Comparison of ENCODE assay signal across 6 cellular contexts in the genomic region with DNA sequence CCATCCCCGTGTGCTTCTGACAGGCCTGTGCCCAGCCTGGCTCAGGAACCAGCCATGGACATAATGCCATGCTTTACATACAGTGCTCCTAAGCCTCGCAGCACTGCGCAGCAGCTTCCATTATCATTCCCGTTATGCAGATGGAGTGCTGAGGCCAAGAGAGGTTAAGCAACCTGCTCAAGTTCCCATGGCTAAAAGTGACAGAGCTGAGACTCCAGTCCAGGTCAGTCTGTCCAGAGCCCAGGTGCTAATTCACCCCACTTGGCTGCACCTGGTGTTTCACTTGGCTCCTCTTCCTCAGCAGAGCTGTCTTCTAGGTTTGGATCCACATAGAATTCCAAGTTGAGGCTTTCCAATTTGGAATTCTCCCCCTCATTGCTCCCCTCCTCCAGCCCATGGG. TPM values are rescaled to one million over a fixed set of nuclear protein-coding genes. Genes with fewer than 3 reads are reported as not detected.
"Had no signal": no experiment of that assay in that cellular context is flagged by ENCODE, and none has a peak within 500 bp of the region (broad histone marks: within the 10 kb centered on the region; RNA-seq: fewer than 3 reads in every experiment).

No MANE protein-coding gene starts in this region.

RNA-seq across cellular contexts. Expression of gene GOLGA8K, which starts 41.4 kb away (rescaled TPM):
- total RNA-seq: epithelial cell of proximal tubule, esophagus mucosa, fibroblast of villous mesenchyme, gastrocnemius medialis had no signal
- polyA plus RNA-seq: fibroblast of lung, foreskin keratinocyte had no signal
